In the genomic region with DNA sequence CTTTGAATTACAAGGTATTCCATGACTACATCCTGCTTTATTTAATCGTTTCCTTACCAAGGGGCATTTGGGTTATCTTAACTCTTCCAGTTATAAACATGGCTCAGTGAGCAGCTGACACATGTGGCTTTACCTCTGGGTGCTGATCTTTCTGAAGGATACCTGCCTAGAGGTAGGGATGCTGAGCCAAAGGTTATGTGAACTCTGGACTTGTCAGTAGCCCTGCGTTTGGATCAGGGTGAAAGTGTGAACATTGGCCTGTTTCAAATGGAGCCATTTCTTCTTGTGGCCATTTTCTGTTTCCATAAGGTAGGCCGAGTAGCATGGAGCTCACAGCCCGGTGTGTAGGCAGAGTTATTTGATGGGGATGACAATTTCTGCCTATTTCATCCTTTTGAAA, we compare ENCODE assay signal across 1 cellular context.
TF ChIP-seq lines count a peak whose summit lies in the region.

No MANE protein-coding gene starts in this region.

TF ChIP-seq in HepG2, 621 proteins besides CTCF, POLR2A, EP300 and RAD21 (continued from another document):
- TF ChIP-seq, protein P1, sequence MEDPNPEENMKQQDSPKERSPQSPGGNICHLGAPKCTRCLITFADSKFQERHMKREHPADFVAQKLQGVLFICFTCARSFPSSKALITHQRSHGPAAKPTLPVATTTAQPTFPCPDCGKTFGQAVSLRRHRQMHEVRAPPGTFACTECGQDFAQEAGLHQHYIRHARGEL (CRISPR knock-in tag; IDR thresholded peaks at IDR 0.05) = no peak
